Comparison of ENCODE assay signal across 7 cellular contexts in genomic region chr15:68230157-68231100, GRCh38. TPM values are rescaled to one million over a fixed set of nuclear protein-coding genes. Genes with fewer than 3 reads are reported as not detected.
DNase-seq lines count a peak whose midpoint lies in the region; ATAC-seq and TF ChIP-seq lines count a peak whose summit lies in the region.

No MANE protein-coding gene starts in this region.

- TF ChIP-seq CTCF in GM12875 (IDR thresholded peaks at IDR 0.05; ENCODE audit: borderline replicate concordance, insufficient read depth, low read depth, low read length) = no peak

- 65% methylated on average over 20 of the region's 20 CpGs for WGBS in thymus

- no peaks in the 10 kb centered on the region for H3K36me3 ChIP-seq in thymus (ENCODE audit: control insufficient read depth, insufficient read depth)

- DNase-seq in left lobe of liver (ENCODE audit: low spot score) (peak; percentile 43), HCEC 1CT (no peak), NCI-H2029 treated with DMSO at 0.1 percent for 48 hours (lab: John Stamatoyannopoulos, UW) (no peak)

- H3K4me1 ChIP-seq in thymus (ENCODE audit: control insufficient read depth, insufficient read depth, low read length) = peaks cover 17% of the 10 kb centered on the region

- H3K27ac ChIP-seq in angular gyrus (ENCODE audit: low read depth, low read length) (peak overlapping the region; percentile 93), thymus (ENCODE audit: low read depth) (no peak overlapping the region)

- H3K4me3 ChIP-seq in GM12875 (ENCODE audit: low read depth, low read length) (peak overlapping the region; percentile 90), thymus (ENCODE audit: low read length) (peak overlapping the region; percentile 82)

- H3K9me3 Mint-ChIP-seq in IgD-negative memory B cell = no peaks in the 10 kb centered on the region

- H3K4me1 Mint-ChIP-seq in IgD-negative memory B cell = peaks cover 12 to 24% (median 19%) of the 10 kb centered on the region in 3 donors

- peak overlapping the region; percentile 77 to 100 (median 95) for H3K4me3 Mint-ChIP-seq in IgD-negative memory B cell

- H3K27me3 ChIP-seq in thymus (ENCODE audit: control insufficient read depth, insufficient read depth) = no peaks in the 10 kb centered on the region

- no peak for ATAC-seq in left lobe of liver

- H3K27me3 Mint-ChIP-seq in IgD-negative memory B cell = peaks cover 4% of the 10 kb centered on the region

- peak overlapping the region; percentile 62 to 97 (median 81) for H3K27ac Mint-ChIP-seq in IgD-negative memory B cell

- no peaks in the 10 kb centered on the region for H3K36me3 Mint-ChIP-seq in IgD-negative memory B cell

- no peaks in the 10 kb centered on the region for H3K9me3 ChIP-seq in thymus (ENCODE audit: control insufficient read depth)

RNA-seq across cellular contexts. Expression of gene CLN6, which starts 0.9 kb away (rescaled TPM):
- 3.8 TPM for polyA plus RNA-seq in IgD-negative memory B cell
- 12.2 TPM for total RNA-seq in left lobe of liver
- 14.2 TPM for polyA plus RNA-seq in thymus

RNA-seq across cellular contexts. Expression of gene CALML4, which starts 25.3 kb away (rescaled TPM):
- polyA plus RNA-seq in IgD-negative memory B cell = 0.46 TPM
- total RNA-seq in left lobe of liver = 6.8 TPM
- 18.3 TPM for polyA plus RNA-seq in thymus

RNA-seq across cellular contexts. Expression of gene FEM1B, which starts 47.1 kb away (rescaled TPM):
- polyA plus RNA-seq in IgD-negative memory B cell (21.5 TPM), thymus (19.5 TPM)
- 21.5 TPM for total RNA-seq in left lobe of liver

Comparison
In these comparisons a context has a peak if more than half of its experiments do, and no peak if none do; other contexts are left out.
1. RNA of gene CALML4, which starts 25.3 kb away (polyA plus RNA-seq): 18.3 TPM in thymus (single experiment); 0.46 TPM in IgD-negative memory B cell (single experiment); every median in the first group is over 10 times any median in the second.